14 cellular contexts compared by ENCODE assay signal in genomic region chr4:8344387-8344786, GRCh38.
"Had no signal": no experiment of that assay in that cellular context is flagged by ENCODE, and none has a peak within 500 bp of the region (broad histone marks: within the 10 kb centered on the region; RNA-seq: fewer than 3 reads in every experiment).

No MANE protein-coding gene starts in this region.

- H3K9ac ChIP-seq: neural progenitor cell had no signal

- ATAC-seq: activated CD4-positive, CD25-positive, alpha-beta regulatory T cell treated with anti-CD3 and anti-CD28 coated beads, Interleukin-2, amount 50 U/mL, for 24 hours; activated naive CD8-positive, alpha-beta T cell treated with anti-CD3 and anti-CD28 coated beads, Interleukin-2, amount 50 U/mL, for 24 hours; left lobe of liver; pancreas had no signal

- H3K36me3 ChIP-seq: neural progenitor cell, pancreas, upper lobe of left lung had no signal

- H3K4me2 ChIP-seq: neural progenitor cell had no signal

- H3K27ac Mint-ChIP-seq: activated naive CD4-positive, alpha-beta T cell treated with anti-CD3 and anti-CD28 coated beads for 36 hours; activated naive CD8-positive, alpha-beta T cell treated with anti-CD3 and anti-CD28 coated beads, Interleukin-2, amount 50 U/mL, for 24 hours; activated T-helper 1 cell treated with anti-CD3 and anti-CD28 coated beads, Interleukin-12 subunit alpha, Interleukin-12 subunit beta, Interleukin-2, Interleukin-4 antibody, amounts not matched to agents 30 ng/mL and 10 ng/mL and 1 ng/mL, durations not matched to agents 14 hours and 24 hours and 36 hours; neural progenitor cell had no signal

- H3K27ac ChIP-seq: neural progenitor cell, pancreas, upper lobe of left lung had no signal

- H3K9me3 ChIP-seq: pancreas, upper lobe of left lung had no signal

- H3K27me3 Mint-ChIP-seq: activated naive CD8-positive, alpha-beta T cell treated with anti-CD3 and anti-CD28 coated beads, Interleukin-2, amount 50 U/mL, for 24 hours had no signal

- H2AFZ ChIP-seq: neural progenitor cell had no signal

- H3K27me3 ChIP-seq: neural progenitor cell, pancreas, upper lobe of left lung had no signal

- H3K4me3 Mint-ChIP-seq: activated naive CD4-positive, alpha-beta T cell treated with anti-CD3 and anti-CD28 coated beads for 36 hours; activated naive CD8-positive, alpha-beta T cell treated with anti-CD3 and anti-CD28 coated beads, Interleukin-2, amount 50 U/mL, for 24 hours; activated T-helper 1 cell treated with anti-CD3 and anti-CD28 coated beads, Interleukin-12 subunit alpha, Interleukin-12 subunit beta, Interleukin-2, Interleukin-4 antibody, amounts not matched to agents 30 ng/mL and 10 ng/mL and 1 ng/mL, durations not matched to agents 14 hours and 24 hours and 36 hours; neural progenitor cell had no signal

- H3K4me1 ChIP-seq: neural progenitor cell, pancreas, upper lobe of left lung had no signal

- H3K9me3 Mint-ChIP-seq: activated naive CD4-positive, alpha-beta T cell treated with anti-CD3 and anti-CD28 coated beads for 36 hours; activated naive CD8-positive, alpha-beta T cell treated with anti-CD3 and anti-CD28 coated beads, Interleukin-2, amount 50 U/mL, for 24 hours; activated T-helper 1 cell treated with anti-CD3 and anti-CD28 coated beads, Interleukin-12 subunit alpha, Interleukin-12 subunit beta, Interleukin-2, Interleukin-4 antibody, amounts not matched to agents 30 ng/mL and 10 ng/mL and 1 ng/mL, durations not matched to agents 14 hours and 24 hours and 36 hours had no signal

- H3K4me1 Mint-ChIP-seq: activated naive CD8-positive, alpha-beta T cell treated with anti-CD3 and anti-CD28 coated beads, Interleukin-2, amount 50 U/mL, for 24 hours had no signal

- DNase-seq: activated CD4-positive, alpha-beta T cell treated with anti-CD3 and anti-CD28 coated beads, Interleukin-2, amount 50 U/mL, for 1 hour; activated naive CD4-positive, alpha-beta T cell treated with anti-CD3 and anti-CD28 coated beads for 36 hours; activated naive CD8-positive, alpha-beta T cell treated with anti-CD3 and anti-CD28 coated beads, Interleukin-2, amount 50 U/mL, for 24 hours; aorta; mesenchymal stem cell; pancreas; stimulated activated CD4-positive, alpha-beta T cell treated with anti-CD3 and anti-CD28 coated beads, Interleukin-15, amount 100 ng/mL, for 24 hours; stimulated activated CD4-positive, alpha-beta T cell treated with anti-CD3 and anti-CD28 coated beads, Interleukin-4, amount 100 ng/mL, for 24 hours; stimulated activated naive CD4-positive, alpha-beta T cell had no signal

- H3K4me3 ChIP-seq: neural progenitor cell, pancreas, upper lobe of left lung had no signal
